Comparison of ENCODE assay signal across 1 cellular context in genomic region chr11:10401696-10402392, GRCh38.
TF ChIP-seq lines count a peak whose summit lies in the region.

No MANE protein-coding gene starts in this region.

TF ChIP-seq in GM23338, 12 proteins besides CTCF, POLR2A, EP300 and RAD21 (continued from another document):
- TF ChIP-seq, protein P1, sequence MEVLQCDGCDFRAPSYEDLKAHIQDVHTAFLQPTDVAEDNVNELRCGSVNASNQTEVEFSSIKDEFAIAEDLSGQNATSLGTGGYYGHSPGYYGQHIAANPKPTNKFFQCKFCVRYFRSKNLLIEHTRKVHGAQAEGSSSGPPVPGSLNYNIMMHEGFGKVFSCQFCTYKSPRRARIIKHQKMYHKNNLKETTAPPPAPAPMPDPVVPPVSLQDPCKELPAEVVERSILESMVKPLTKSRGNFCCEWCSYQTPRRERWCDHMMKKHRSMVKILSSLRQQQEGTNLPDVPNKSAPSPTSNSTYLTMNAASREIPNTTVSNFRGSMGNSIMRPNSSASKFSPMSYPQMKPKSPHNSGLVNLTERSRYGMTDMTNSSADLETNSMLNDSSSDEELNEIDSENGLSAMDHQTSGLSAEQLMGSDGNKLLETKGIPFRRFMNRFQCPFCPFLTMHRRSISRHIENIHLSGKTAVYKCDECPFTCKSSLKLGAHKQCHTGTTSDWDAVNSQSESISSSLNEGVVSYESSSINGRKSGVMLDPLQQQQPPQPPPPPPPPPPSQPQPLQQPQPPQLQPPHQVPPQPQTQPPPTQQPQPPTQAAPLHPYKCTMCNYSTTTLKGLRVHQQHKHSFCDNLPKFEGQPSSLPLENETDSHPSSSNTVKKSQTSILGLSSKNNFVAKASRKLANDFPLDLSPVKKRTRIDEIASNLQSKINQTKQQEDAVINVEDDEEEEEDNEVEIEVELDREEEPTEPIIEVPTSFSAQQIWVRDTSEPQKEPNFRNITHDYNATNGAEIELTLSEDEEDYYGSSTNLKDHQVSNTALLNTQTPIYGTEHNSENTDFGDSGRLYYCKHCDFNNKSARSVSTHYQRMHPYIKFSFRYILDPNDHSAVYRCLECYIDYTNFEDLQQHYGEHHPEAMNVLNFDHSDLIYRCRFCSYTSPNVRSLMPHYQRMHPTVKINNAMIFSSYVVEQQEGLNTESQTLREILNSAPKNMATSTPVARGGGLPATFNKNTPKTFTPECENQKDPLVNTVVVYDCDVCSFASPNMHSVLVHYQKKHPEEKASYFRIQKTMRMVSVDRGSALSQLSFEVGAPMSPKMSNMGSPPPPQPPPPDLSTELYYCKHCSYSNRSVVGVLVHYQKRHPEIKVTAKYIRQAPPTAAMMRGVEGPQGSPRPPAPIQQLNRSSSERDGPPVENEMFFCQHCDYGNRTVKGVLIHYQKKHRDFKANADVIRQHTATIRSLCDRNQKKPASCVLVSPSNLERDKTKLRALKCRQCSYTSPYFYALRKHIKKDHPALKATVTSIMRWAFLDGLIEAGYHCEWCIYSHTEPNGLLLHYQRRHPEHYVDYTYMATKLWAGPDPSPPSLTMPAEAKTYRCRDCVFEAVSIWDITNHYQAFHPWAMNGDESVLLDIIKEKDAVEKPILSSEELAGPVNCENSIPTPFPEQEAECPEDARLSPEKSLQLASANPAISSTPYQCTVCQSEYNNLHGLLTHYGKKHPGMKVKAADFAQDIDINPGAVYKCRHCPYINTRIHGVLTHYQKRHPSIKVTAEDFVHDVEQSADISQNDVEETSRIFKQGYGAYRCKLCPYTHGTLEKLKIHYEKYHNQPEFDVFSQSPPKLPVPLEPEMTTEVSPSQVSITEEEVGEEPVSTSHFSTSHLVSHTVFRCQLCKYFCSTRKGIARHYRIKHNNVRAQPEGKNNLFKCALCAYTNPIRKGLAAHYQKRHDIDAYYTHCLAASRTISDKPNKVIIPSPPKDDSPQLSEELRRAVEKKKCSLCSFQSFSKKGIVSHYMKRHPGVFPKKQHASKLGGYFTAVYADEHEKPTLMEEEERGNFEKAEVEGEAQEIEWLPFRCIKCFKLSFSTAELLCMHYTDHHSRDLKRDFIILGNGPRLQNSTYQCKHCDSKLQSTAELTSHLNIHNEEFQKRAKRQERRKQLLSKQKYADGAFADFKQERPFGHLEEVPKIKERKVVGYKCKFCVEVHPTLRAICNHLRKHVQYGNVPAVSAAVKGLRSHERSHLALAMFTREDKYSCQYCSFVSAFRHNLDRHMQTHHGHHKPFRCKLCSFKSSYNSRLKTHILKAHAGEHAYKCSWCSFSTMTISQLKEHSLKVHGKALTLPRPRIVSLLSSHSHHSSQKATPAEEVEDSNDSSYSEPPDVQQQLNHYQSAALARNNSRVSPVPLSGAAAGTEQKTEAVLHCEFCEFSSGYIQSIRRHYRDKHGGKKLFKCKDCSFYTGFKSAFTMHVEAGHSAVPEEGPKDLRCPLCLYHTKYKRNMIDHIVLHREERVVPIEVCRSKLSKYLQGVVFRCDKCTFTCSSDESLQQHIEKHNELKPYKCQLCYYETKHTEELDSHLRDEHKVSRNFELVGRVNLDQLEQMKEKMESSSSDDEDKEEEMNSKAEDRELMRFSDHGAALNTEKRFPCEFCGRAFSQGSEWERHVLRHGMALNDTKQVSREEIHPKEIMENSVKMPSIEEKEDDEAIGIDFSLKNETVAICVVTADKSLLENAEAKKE (CRISPR knock-in tag; IDR thresholded peaks at IDR 0.05): no peak
- no peak for TF ChIP-seq JUNB (IDR thresholded peaks at IDR 0.05; ENCODE audit: unreplicated experiment)
- no peak for TF ChIP-seq ZNF331 (CRISPR knock-in tag; IDR thresholded peaks at IDR 0.05; ENCODE audit: low read depth)
- TF ChIP-seq CREB1 (CRISPR knock-in tag; IDR thresholded peaks at IDR 0.05; ENCODE audit: low read depth): no peak
- TF ChIP-seq ZNF114 (CRISPR knock-in tag; IDR thresholded peaks at IDR 0.05): no peak
